11 cellular contexts compared by ENCODE assay signal in the genomic region with DNA sequence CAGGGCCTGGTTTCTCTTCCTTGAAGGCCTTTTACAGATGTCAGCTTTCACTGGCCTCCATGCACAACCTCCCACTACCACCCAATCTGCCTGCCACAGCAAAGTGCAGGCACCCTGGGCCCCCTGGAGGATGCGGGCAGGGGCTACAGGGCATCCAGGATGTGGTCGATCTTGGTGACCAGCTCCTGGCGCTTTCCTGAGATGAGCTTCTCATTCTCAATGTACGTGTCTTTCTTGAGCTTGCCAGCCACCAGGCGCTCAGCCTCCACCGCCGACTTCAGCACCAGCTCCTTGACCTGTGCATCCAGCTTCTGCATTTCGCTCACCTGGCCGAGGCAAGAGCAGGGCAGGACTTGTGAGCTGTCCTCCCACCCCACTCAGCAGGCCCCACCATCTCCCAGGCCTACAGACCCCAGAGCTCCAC. TPM values are rescaled to one million over a fixed set of nuclear protein-coding genes. Genes with fewer than 3 reads are reported as not detected.
DNase-seq lines count a peak whose midpoint lies in the region; ATAC-seq lines count a peak whose summit lies in the region.
"Had no signal": no experiment of that assay in that cellular context is flagged by ENCODE, and none has a peak within 500 bp of the region (broad histone marks: within the 10 kb centered on the region; RNA-seq: fewer than 3 reads in every experiment).

No MANE protein-coding gene starts in this region.

- H3K4me3 Mint-ChIP-seq in activated naive CD4-positive, alpha-beta T cell treated with anti-CD3 and anti-CD28 coated beads for 36 hours: no peak overlapping the region
- H3K4me3 Mint-ChIP-seq in central memory CD8-positive, alpha-beta T cell: no peak overlapping the region
- no peak overlapping the region for H3K4me3 Mint-ChIP-seq in stimulated activated naive B cell treated with anti-CD40 and anti-IgM and Interleukin-4, amounts not matched to agents 10 μg/mL and 1 μg/mL and 100 μg/mL, for 72 hours

- H3K36me3 Mint-ChIP-seq in activated naive CD4-positive, alpha-beta T cell treated with anti-CD3 and anti-CD28 coated beads for 36 hours (ENCODE audit: low read depth): peaks cover 52% of the 10 kb centered on the region
- peaks cover 57% of the 10 kb centered on the region for H3K36me3 Mint-ChIP-seq in central memory CD8-positive, alpha-beta T cell (ENCODE audit: insufficient read depth)
- peaks cover 57 to 60% of the 10 kb centered on the region in 2 donors for H3K36me3 Mint-ChIP-seq in stimulated activated naive B cell treated with anti-CD40 and anti-IgM and Interleukin-4, amounts not matched to agents 10 μg/mL and 1 μg/mL and 100 μg/mL, for 72 hours

- CTCF ChIA-PET in activated naive CD4-positive, alpha-beta T cell treated with anti-CD3 and anti-CD28 coated beads for 36 hours (lab: Charles Lee): interaction anchor here (0.6 to 0.7 kb wide), 4 partner anchors 34 to 265 kb away, joined by 3 to 5 read pairs (median 4); no protein-coding TSS in a partner anchor

- no peaks in the 10 kb centered on the region for H3K27me3 Mint-ChIP-seq in activated naive CD4-positive, alpha-beta T cell treated with anti-CD3 and anti-CD28 coated beads for 36 hours (ENCODE audit: low read depth)
- H3K27me3 Mint-ChIP-seq in central memory CD8-positive, alpha-beta T cell: no peaks in the 10 kb centered on the region
- H3K27me3 Mint-ChIP-seq in stimulated activated naive B cell treated with anti-CD40 and anti-IgM and Interleukin-4, amounts not matched to agents 10 μg/mL and 1 μg/mL and 100 μg/mL, for 72 hours: no peaks in the 10 kb centered on the region

- H3K9me3 Mint-ChIP-seq in activated naive CD4-positive, alpha-beta T cell treated with anti-CD3 and anti-CD28 coated beads for 36 hours: no peaks in the 10 kb centered on the region
- no peaks in the 10 kb centered on the region for H3K9me3 Mint-ChIP-seq in central memory CD8-positive, alpha-beta T cell
- H3K9me3 Mint-ChIP-seq in stimulated activated naive B cell treated with anti-CD40 and anti-IgM and Interleukin-4, amounts not matched to agents 10 μg/mL and 1 μg/mL and 100 μg/mL, for 72 hours: no peaks in the 10 kb centered on the region

- peaks cover 32% of the 10 kb centered on the region for H3K4me1 Mint-ChIP-seq in activated naive CD4-positive, alpha-beta T cell treated with anti-CD3 and anti-CD28 coated beads for 36 hours (ENCODE audit: low read depth)
- H3K4me1 Mint-ChIP-seq in central memory CD8-positive, alpha-beta T cell: peaks cover 36% of the 10 kb centered on the region
- peaks cover 43 to 56% of the 10 kb centered on the region in 2 donors for H3K4me1 Mint-ChIP-seq in stimulated activated naive B cell treated with anti-CD40 and anti-IgM and Interleukin-4, amounts not matched to agents 10 μg/mL and 1 μg/mL and 100 μg/mL, for 72 hours

- intact Hi-C loops in activated naive CD4-positive, alpha-beta T cell treated with anti-CD3 and anti-CD28 coated beads for 36 hours (cut with micrococcal nuclease): no loop called here

- DNase-seq in activated naive CD4-positive, alpha-beta T cell treated with anti-CD3 and anti-CD28 coated beads for 36 hours: peak; percentile 45
- no peak for DNase-seq in activated naive CD4-positive, alpha-beta T cell (lab: John Stamatoyannopoulos, UW)
- peak; percentile 43 for DNase-seq in NAMALWA (ENCODE audit: low spot score)
- no peak for DNase-seq in central memory CD8-positive, alpha-beta T cell (ENCODE audit: low spot score in 2 of 2)
- no peak for DNase-seq in stimulated activated naive B cell treated with anti-CD40 and anti-IgM and Interleukin-4, amounts not matched to agents 10 μg/mL and 1 μg/mL and 100 μg/mL, for 72 hours
- DNase-seq: C1 segment of cervical spinal cord, NCI-H69, stomach had no signal

- peak overlapping the region; percentile 90 for H3K27ac Mint-ChIP-seq in activated naive CD4-positive, alpha-beta T cell treated with anti-CD3 and anti-CD28 coated beads for 36 hours
- peak overlapping the region; percentile 93 for H3K27ac Mint-ChIP-seq in central memory CD8-positive, alpha-beta T cell (ENCODE audit: low read depth)
- H3K27ac Mint-ChIP-seq in stimulated activated naive B cell treated with anti-CD40 and anti-IgM and Interleukin-4, amounts not matched to agents 10 μg/mL and 1 μg/mL and 100 μg/mL, for 72 hours: peak overlapping the region; percentile 65

- ATAC-seq in central memory CD8-positive, alpha-beta T cell (replicated peaks; ENCODE audit: extremely low read depth, poor library complexity, severe bottlenecking): no peak
- ATAC-seq in stimulated activated naive B cell treated with anti-CD40 and anti-IgM and Interleukin-4, amounts not matched to agents 10 μg/mL and 1 μg/mL and 100 μg/mL, for 72 hours (replicated peaks): no peak
- ATAC-seq in GM19351 (IDR thresholded peaks at IDR 0.05; ENCODE audit: unreplicated experiment): no peak
- no peak for ATAC-seq in HG03565 (IDR thresholded peaks at IDR 0.05; ENCODE audit: unreplicated experiment)
- ATAC-seq in HG03520 (IDR thresholded peaks at IDR 0.05; ENCODE audit: unreplicated experiment): no peak

RNA-seq across cellular contexts. Expression of gene RPN1, which starts 30.3 kb away (rescaled TPM):
- total RNA-seq in activated naive CD4-positive, alpha-beta T cell treated with anti-CD3 and anti-CD28 coated beads for 36 hours: 100 to 1,000 TPM; 124 to 129 TPM

Comparison
In these comparisons a context has a peak if more than half of its experiments do, and no peak if none do; other contexts are left out.
1. DNase-seq: peak in activated naive CD4-positive, alpha-beta T cell treated with anti-CD3 and anti-CD28 coated beads for 36 hours (single experiment) and NAMALWA (single experiment); none in activated naive CD4-positive, alpha-beta T cell (0 of 4), central memory CD8-positive, alpha-beta T cell (0 of 2) and stimulated activated naive B cell treated with anti-CD40 and anti-IgM and Interleukin-4, amounts not matched to agents 10 μg/mL and 1 μg/mL and 100 μg/mL, for 72 hours (single experiment).
2. Peak in every context shown above with its lines, with median percentiles within 50 percentile points of each other: H3K27ac Mint-ChIP-seq.